In genomic region chr2:133266075-133266925, GRCh38 we compare ENCODE assay signal across 8 cellular contexts.
DNase-seq lines count a peak whose midpoint lies in the region; ATAC-seq and TF ChIP-seq lines count a peak whose summit lies in the region.

No MANE protein-coding gene starts in this region.

- H3K27ac ChIP-seq in HEK293 (ENCODE audit: extremely low read depth, low read depth, low read length) (peak overlapping the region; percentile 50; the same call in 1 of the 2 replicates), ascending aorta (no peak overlapping the region)

- no peak for DNase-seq in ascending aorta (ENCODE audit: low spot score in 2 of 2)
- no peak for DNase-seq in foreskin melanocyte
- no peak for DNase-seq in inferior parietal cortex (ENCODE audit: extremely low spot score)
- DNase-seq in GOT3 (lab: John Stamatoyannopoulos, UW): no peak

- H3K4me3 ChIP-seq in HEK293 (ENCODE audit: low read depth, low read length) (peak overlapping the region; percentile 50), ascending aorta (peak overlapping the region; percentile 10 to 55), iPS-11a (ENCODE audit: low read depth, low read length) (peak overlapping the region; percentile 58)

- H3K27me3 Mint-ChIP-seq in stimulated activated memory B cell treated with anti-CD40 and anti-IgM and Interleukin-4, amounts not matched to agents 10 μg/mL and 1 μg/mL and 100 μg/mL, for 72 hours: peaks cover 37% of the 10 kb centered on the region
- peaks cover 21% of the 10 kb centered on the region for H3K27me3 Mint-ChIP-seq in activated T-helper 17 cell treated with anti-CD3 and anti-CD28 coated beads, Interleukin-2, amount 50 U/mL, for 72 hours

- ATAC-seq in stimulated activated memory B cell treated with anti-CD40 and anti-IgM and Interleukin-4, amounts not matched to agents 10 μg/mL and 1 μg/mL and 100 μg/mL, for 72 hours: peak; percentile 20
- ATAC-seq in activated T-helper 17 cell treated with anti-CD3 and anti-CD28 coated beads, Interleukin-2, amount 50 U/mL, for 72 hours (replicated peaks): no peak

- POLR2A ChIA-PET in HEK293 (lab: Yijun Ruan, JAX): interaction anchor here (0.6 kb wide), 2 partner anchors 511 to 815 kb away, joined by 3 read pairs; no protein-coding TSS in a partner anchor

- H3K27ac Mint-ChIP-seq in stimulated activated memory B cell treated with anti-CD40 and anti-IgM and Interleukin-4, amounts not matched to agents 10 μg/mL and 1 μg/mL and 100 μg/mL, for 72 hours: no peak overlapping the region
- no peak overlapping the region for H3K27ac Mint-ChIP-seq in activated T-helper 17 cell treated with anti-CD3 and anti-CD28 coated beads, Interleukin-2, amount 50 U/mL, for 72 hours

- H3K4me3 Mint-ChIP-seq in stimulated activated memory B cell treated with anti-CD40 and anti-IgM and Interleukin-4, amounts not matched to agents 10 μg/mL and 1 μg/mL and 100 μg/mL, for 72 hours: peak overlapping the region; percentile 71
- no peak overlapping the region for H3K4me3 Mint-ChIP-seq in activated T-helper 17 cell treated with anti-CD3 and anti-CD28 coated beads, Interleukin-2, amount 50 U/mL, for 72 hours

- H3K36me3 Mint-ChIP-seq in stimulated activated memory B cell treated with anti-CD40 and anti-IgM and Interleukin-4, amounts not matched to agents 10 μg/mL and 1 μg/mL and 100 μg/mL, for 72 hours: no peaks in the 10 kb centered on the region
- H3K36me3 Mint-ChIP-seq in activated T-helper 17 cell treated with anti-CD3 and anti-CD28 coated beads, Interleukin-2, amount 50 U/mL, for 72 hours (ENCODE audit: low read depth): no peaks in the 10 kb centered on the region

- H3K27me3 ChIP-seq in ascending aorta: no peaks in the 10 kb centered on the region

- peak; percentile 89 for TF ChIP-seq CTCF in HEK293 (tag by site-specific recombination; IDR thresholded peaks at IDR 0.05)
- no peak for TF ChIP-seq CTCF in ascending aorta (IDR thresholded peaks at IDR 0.05)

- H3K4me1 Mint-ChIP-seq in stimulated activated memory B cell treated with anti-CD40 and anti-IgM and Interleukin-4, amounts not matched to agents 10 μg/mL and 1 μg/mL and 100 μg/mL, for 72 hours: peaks cover 18% of the 10 kb centered on the region
- H3K4me1 Mint-ChIP-seq in activated T-helper 17 cell treated with anti-CD3 and anti-CD28 coated beads, Interleukin-2, amount 50 U/mL, for 72 hours: no peaks in the 10 kb centered on the region

- CTCF ChIA-PET in HEK293 (lab: Yijun Ruan, JAX): interaction anchor here (0.7 to 1.0 kb wide), 2 partner anchors 20 to 577 kb away, joined by 3 to 4 read pairs; no protein-coding TSS in a partner anchor

- intact Hi-C loops in ascending aorta (cut with DNase I): no loop called here

- H3K4me1 ChIP-seq in HEK293 (ENCODE audit: control insufficient read depth, insufficient read depth, low read length) (peaks cover 22% of the 10 kb centered on the region), ascending aorta (no peaks in the 10 kb centered on the region)

- no peaks in the 10 kb centered on the region for H3K9me3 ChIP-seq in HEK293 (ENCODE audit: control insufficient read depth, insufficient read depth, low read depth, low read length)
- H3K9me3 ChIP-seq in ascending aorta: no peaks in the 10 kb centered on the region

- H3K9me3 Mint-ChIP-seq in stimulated activated memory B cell treated with anti-CD40 and anti-IgM and Interleukin-4, amounts not matched to agents 10 μg/mL and 1 μg/mL and 100 μg/mL, for 72 hours: no peaks in the 10 kb centered on the region
- peaks cover 3% of the 10 kb centered on the region for H3K9me3 Mint-ChIP-seq in activated T-helper 17 cell treated with anti-CD3 and anti-CD28 coated beads, Interleukin-2, amount 50 U/mL, for 72 hours

- H3K36me3 ChIP-seq in HEK293 (ENCODE audit: control insufficient read depth in 2 of 2, insufficient read depth in 1 of 2, low read length in 2 of 2) (no peaks in the 10 kb centered on the region), ascending aorta (no peaks in the 10 kb centered on the region)

TF ChIP-seq in HEK293, 187 proteins besides CTCF, POLR2A, EP300 and RAD21 (continues in another document):
- TF ChIP-seq ZNF692 (tag by site-specific recombination; IDR thresholded peaks at IDR 0.05): 0 out of 2 replicates have a peak, but pooled peaks have one; percentile 38
- TF ChIP-seq ZNF501 (tag by site-specific recombination; IDR thresholded peaks at IDR 0.05): peak; percentile 39; the same call in 1 of the 2 replicates
- TF ChIP-seq HIC1 (tag by site-specific recombination; IDR thresholded peaks at IDR 0.05): peak; percentile 64; the same call in 1 of the 2 replicates
- peak; percentile 74; the same call in 1 of the 2 replicates for TF ChIP-seq KLF8 (tag by site-specific recombination; IDR thresholded peaks at IDR 0.05)
- peak; percentile 10; the same call in 1 of the 2 replicates for TF ChIP-seq GLIS1 (tag by site-specific recombination; IDR thresholded peaks at IDR 0.05)
- TF ChIP-seq ZNF768 (tag by site-specific recombination; IDR thresholded peaks at IDR 0.05): no peak
- no peak for TF ChIP-seq ZNF121 (tag by site-specific recombination; IDR thresholded peaks at IDR 0.05)
- no peak for TF ChIP-seq OSR2 (tag by site-specific recombination; IDR thresholded peaks at IDR 0.05)
- peak; percentile 34; the same call in 1 of the 2 replicates for TF ChIP-seq ZXDB (tag by site-specific recombination; IDR thresholded peaks at IDR 0.05)
- no peak for TF ChIP-seq PBX3 (CRISPR knock-in tag; IDR thresholded peaks at IDR 0.05)
- TF ChIP-seq ZNF664 (tag by site-specific recombination; IDR thresholded peaks at IDR 0.05): no peak
- TF ChIP-seq ZBTB20 (tag by site-specific recombination; IDR thresholded peaks at IDR 0.05): peak; percentile 39; the same call in 1 of the 2 replicates
- 0 out of 2 replicates have a peak, but pooled peaks have one; percentile 34 for TF ChIP-seq ZNF777 (tag by site-specific recombination; IDR thresholded peaks at IDR 0.05; ENCODE audit: borderline replicate concordance)
- peak; percentile 51; the same call in 1 of the 2 replicates for TF ChIP-seq SCRT1 (tag by site-specific recombination; IDR thresholded peaks at IDR 0.05; ENCODE audit: borderline replicate concordance)
- no peak for TF ChIP-seq BCL6B (tag by site-specific recombination; IDR thresholded peaks at IDR 0.05)
- no peak for TF ChIP-seq MYNN (tag by site-specific recombination; IDR thresholded peaks at IDR 0.05; ENCODE audit: borderline replicate concordance)
